Comparison of ENCODE assay signal across 8 cellular contexts in genomic region chr7:149460493-149461330, GRCh38. TPM values are rescaled to one million over a fixed set of nuclear protein-coding genes. Genes with fewer than 3 reads are reported as not detected.
DNase-seq lines count a peak whose midpoint lies in the region; ATAC-seq and TF ChIP-seq lines count a peak whose summit lies in the region.

ZNF777 (minus strand) TSS chr7:149461062; CDS start chr7:149456022, 5,040 bp downstream.

- no peak within 1 kb of the TSS for H3K27ac ChIP-seq in Karpas-422 (ENCODE audit: low read length)
- H3K27ac ChIP-seq in gastroesophageal sphincter: peak within 1 kb of the TSS; percentile 10 to 90 (median 88)
- H3K27ac ChIP-seq in suprapubic skin: peak within 1 kb of the TSS; percentile 70

- H3K4me3 ChIP-seq in Karpas-422 (ENCODE audit: low read length) (peak within 1 kb of the TSS; percentile 80), gastroesophageal sphincter (peak within 1 kb of the TSS; percentile 46 to 74), suprapubic skin (peak within 1 kb of the TSS; percentile 77)

- ATAC-seq in GM21825 (IDR thresholded peaks at IDR 0.05; ENCODE audit: unreplicated experiment) (peak; percentile 95), gastroesophageal sphincter (peak; percentile 94)

- H3K9ac ChIP-seq in Karpas-422 (ENCODE audit: low read length): peak within 1 kb of the TSS; percentile 81

- peaks cover 49% of the 10 kb centered on the region for H3K79me2 ChIP-seq in Karpas-422 (ENCODE audit: low read length)

- peaks cover 8% of the 10 kb centered on the region; the same call in 1 of the 2 replicates for H4K20me1 ChIP-seq in Karpas-422 (ENCODE audit: insufficient read depth, low read depth, low read length)

- DNase-seq in ELR (ENCODE audit: low read depth) (peak; percentile 86), Karpas-422 (peak; percentile 95), SHP77 treated with DMSO at 0.1 percent for 48 hours (lab: John Stamatoyannopoulos, UW) (peak; percentile 36), activated gamma-delta T cell treated with Interleukin-2 at 50 U/mL for 16 hours (peak; percentile 78), nucleus accumbens (lab: John Stamatoyannopoulos, UW) (peak in 55 of 56 donors; percentile 17 to 88 (median 59)), suprapubic skin (ENCODE audit: low spot score in 2 of 2) (peak; percentile 88 to 92)

- no peak for TF ChIP-seq EP300 in gastroesophageal sphincter (IDR thresholded peaks at IDR 0.05)
- no peak for TF ChIP-seq EP300 in suprapubic skin (IDR thresholded peaks at IDR 0.05)

- TF ChIP-seq POLR2A in gastroesophageal sphincter (IDR thresholded peaks at IDR 0.05) (peak; percentile 41 to 51), suprapubic skin (IDR thresholded peaks at IDR 0.05) (no peak)

- H3K9me2 ChIP-seq in Karpas-422 (replicated peaks; ENCODE audit: insufficient read depth, low read length): no peaks in the 10 kb centered on the region

- peak within 1 kb of the TSS; percentile 84 for H2AFZ ChIP-seq in Karpas-422 (ENCODE audit: low read length)

- WGBS in gastroesophageal sphincter (ENCODE audit: low coverage in 1 of 2), 2 donors: 0 to 2% methylated on average over 1 to 6 of the region's 64 CpGs
- under 1% methylated on average over 35 of the region's 64 CpGs for WGBS in suprapubic skin

- no peaks in the 10 kb centered on the region for H3K9me3 ChIP-seq in Karpas-422 (ENCODE audit: low read length)
- no peaks in the 10 kb centered on the region for H3K9me3 ChIP-seq in gastroesophageal sphincter
- H3K9me3 ChIP-seq in suprapubic skin: no peaks in the 10 kb centered on the region

- TF ChIP-seq CTCF in gastroesophageal sphincter (IDR thresholded peaks at IDR 0.05) (peak in 3 of 4 experiments; percentile 51 to 65 (median 61)), suprapubic skin (IDR thresholded peaks at IDR 0.05) (peak; percentile 3 to 56)

- no peaks in the 10 kb centered on the region for H3K27me3 ChIP-seq in Karpas-422 (ENCODE audit: low read length)
- H3K27me3 ChIP-seq in gastroesophageal sphincter: no peaks in the 10 kb centered on the region
- no peaks in the 10 kb centered on the region for H3K27me3 ChIP-seq in suprapubic skin

- H3K36me3 ChIP-seq in Karpas-422 (ENCODE audit: insufficient read depth, low read length): 0 out of 2 replicates have a peak, but pooled peaks cover under 1% of the 10 kb centered on the region
- H3K36me3 ChIP-seq in gastroesophageal sphincter: peaks cover 0 to 13% of the 10 kb centered on the region in 2 donors
- H3K36me3 ChIP-seq in suprapubic skin: peaks cover 3% of the 10 kb centered on the region

- H3K4me2 ChIP-seq in Karpas-422 (ENCODE audit: low read depth, low read length, poor library complexity, severe bottlenecking): peak within 1 kb of the TSS; percentile 84

- peaks cover 24% of the 10 kb centered on the region for H3K4me1 ChIP-seq in Karpas-422 (ENCODE audit: low read length)
- peaks cover 0 to 35% (median 14%) of the 10 kb centered on the region in 3 donors for H3K4me1 ChIP-seq in gastroesophageal sphincter
- H3K4me1 ChIP-seq in suprapubic skin: peaks cover 36% of the 10 kb centered on the region

RNA-seq across cellular contexts. Expression of gene ZNF777, which starts in this region (rescaled TPM):
- total RNA-seq in Karpas-422 (2014; rRNA removed; shearing (Covaris generic); ENCODE audit: low replicate concordance): 5.7 and 12.6 TPM in 2 replicates
- 10 to 100 TPM in 1 of 4 donors, 1 to 10 TPM in 3; 6.1 to 16.1 (median 9.9) TPM for total RNA-seq in gastroesophageal sphincter
- 10 to 100 TPM; 11.6 to 16.4 (median 14.9) TPM for total RNA-seq in suprapubic skin

Comparison
In these comparisons a context has a peak if more than half of its experiments do, and no peak if none do; other contexts are left out.
1. DNase-seq: peak in every context shown above with its lines; median percentile 95 in Karpas-422; 90 in suprapubic skin; 86 in ELR; 78 in activated gamma-delta T cell treated with Interleukin-2 at 50 U/mL for 16 hours; 59 in nucleus accumbens; 36 in SHP77 treated with DMSO at 0.1 percent for 48 hours.
2. POLR2A ChIP-seq: peak in gastroesophageal sphincter (2 of 2); none in suprapubic skin (0 of 2).
3. Peak in every context shown above with its lines, with median percentiles within 50 percentile points of each other: H3K4me3 ChIP-seq.